In genomic region chr2:44937688-44938240, GRCh38 we compare ENCODE assay signal across 9 cellular contexts. TPM values are rescaled to one million over a fixed set of nuclear protein-coding genes. Genes with fewer than 3 reads are reported as not detected.
DNase-seq lines count a peak whose midpoint lies in the region; ATAC-seq and TF ChIP-seq lines count a peak whose summit lies in the region.
"Had no signal": no experiment of that assay in that cellular context is flagged by ENCODE, and none has a peak within 500 bp of the region (broad histone marks: within the 10 kb centered on the region; RNA-seq: fewer than 3 reads in every experiment).

No MANE protein-coding gene starts in this region.

- H3K4me1 ChIP-seq in foreskin keratinocyte, result no peaks in the 10 kb centered on the region
- peaks cover 18 to 63% of the 10 kb centered on the region in 2 donors for H3K4me1 ChIP-seq in thoracic aorta (ENCODE audit: control insufficient read depth in 1 of 2, low read depth in 2 of 2)

- H3K9me3 ChIP-seq in thoracic aorta, result no peaks in the 10 kb centered on the region
- H3K9me3 ChIP-seq: SJSA1 had no signal

- intact Hi-C loops in MCF 10A (cut with micrococcal nuclease), result no loop called here

- peaks cover 13% of the 10 kb centered on the region for H3K4me1 Mint-ChIP-seq in MCF 10A (ENCODE audit: insufficient read depth, unreplicated experiment)

- no TSS peak for BruUV-seq in MCF 10A (replicated peaks; lab: Mats Ljungman, UMichigan)

- TF ChIP-seq CTCF in MCF 10A (IDR thresholded peaks at IDR 0.05; ENCODE audit: unreplicated experiment) (no peak), foreskin keratinocyte (conservative IDR thresholded peaks at IDR 0.05) (peak; percentile 10), thoracic aorta (IDR thresholded peaks at IDR 0.05) (no peak)

- in situ Hi-C loops in T47D (cut with HindIII; ENCODE audit: low pct_unique_long_range_greater_than_20kb, low sequenced_read_pairs), result no loop called here

- H3K36me3 ChIP-seq in thoracic aorta, result no peaks in the 10 kb centered on the region
- H3K36me3 ChIP-seq: SJSA1 had no signal

- H3K27me3 Mint-ChIP-seq in MCF 10A (ENCODE audit: insufficient read depth, unreplicated experiment), result peaks cover 53% of the 10 kb centered on the region

- H3K9me3 Mint-ChIP-seq in MCF 10A (ENCODE audit: unreplicated experiment), result no peaks in the 10 kb centered on the region

- H3K4me3 ChIP-seq in thoracic aorta, result peak overlapping the region; percentile 66
- H3K4me3 ChIP-seq: SJSA1 had no signal

- DNase-seq in T47D (ENCODE audit: low read depth in 1 of 2, low spot score in 1 of 2) (peak; percentile 83 to 85), MCF 10A (ENCODE audit: unreplicated experiment) (no peak), NCI-H345 treated with DMSO at 0.1 percent for 48 hours (lab: John Stamatoyannopoulos, UW; ENCODE audit: unreplicated experiment) (peak; percentile 57), foreskin keratinocyte (no peak), thoracic aorta (ENCODE audit: low spot score) (no peak), NCI-H1048 (lab: John Stamatoyannopoulos, UW) (no peak), C1 segment of cervical spinal cord (lab: John Stamatoyannopoulos, UW) (no peak)

- no peak overlapping the region for H3K4me3 Mint-ChIP-seq in MCF 10A (ENCODE audit: unreplicated experiment)

- POLR2A ChIA-PET in MCF 10A (lab: Yijun Ruan, JAX), result interaction anchor here (0.7 kb wide), 1 partner anchor 68 kb away, joined by 3 read pairs; no protein-coding TSS in a partner anchor

- CTCF ChIA-PET in MCF 10A (lab: Yijun Ruan, JAX), result interaction anchor here (0.6 to 1.7 kb wide), 2 partner anchors 18 to 458 kb away, joined by 3 read pairs; no protein-coding TSS in a partner anchor

- no peak overlapping the region for H3K27ac Mint-ChIP-seq in MCF 10A (ENCODE audit: low read depth, unreplicated experiment)

- H3K27me3 ChIP-seq in foreskin keratinocyte (peaks cover 100% of the 10 kb centered on the region), thoracic aorta (replicated peaks; ENCODE audit: insufficient read depth) (peaks cover 38% of the 10 kb centered on the region)

- no peaks in the 10 kb centered on the region for H3K36me3 Mint-ChIP-seq in MCF 10A (ENCODE audit: insufficient read depth, unreplicated experiment)

- peak; percentile 23 for ATAC-seq in foreskin keratinocyte
- no peak for ATAC-seq in thoracic aorta (ENCODE audit: insufficient number of reproducible peaks, low FRiP score, low read depth)
- ATAC-seq in HG03159 (IDR thresholded peaks at IDR 0.05; ENCODE audit: unreplicated experiment), result no peak

- H3K27ac ChIP-seq in foreskin keratinocyte (no peak overlapping the region), thoracic aorta (no peak overlapping the region)
- H3K27ac ChIP-seq: SJSA1 had no signal

RNA-seq across cellular contexts. Expression of gene SIX3, which starts 3.7 kb away (rescaled TPM):
- total RNA-seq in MCF 10A (2022) (not detected in 2 replicates), foreskin keratinocyte (not detected in 2 replicates), thoracic aorta (under 1 TPM in 1 of 2 donors, not detected in 1; 0.14 TPM)
- polyA plus RNA-seq in foreskin keratinocyte, result not detected in 2 replicates
- total RNA-seq: SJSA1 had no signal

Comparison
In these comparisons a context has a peak if more than half of its experiments do, and no peak if none do; other contexts are left out.
1. DNase-seq: peak in T47D (2 of 2) and NCI-H345 treated with DMSO at 0.1 percent for 48 hours (single experiment); none in MCF 10A (single experiment), foreskin keratinocyte (0 of 2), thoracic aorta (single experiment), NCI-H1048 (single experiment) and C1 segment of cervical spinal cord (0 of 14).